ENCODE assay signal across 16 cellular contexts in genomic region chr16:83624436-83625120, GRCh38.
"Had no signal": no experiment of that assay in that cellular context is flagged by ENCODE, and none has a peak within 500 bp of the region (broad histone marks: within the 10 kb centered on the region; RNA-seq: fewer than 3 reads in every experiment).

No MANE protein-coding gene starts in this region.

- H3K27me3 ChIP-seq: body of pancreas, neutrophil, thyroid gland had no signal

- H3K9me3 ChIP-seq: body of pancreas, neutrophil, thyroid gland had no signal

- H3K4me1 ChIP-seq: body of pancreas, parathyroid adenoma, thyroid gland had no signal

- H3K9me3 Mint-ChIP-seq: activated naive CD4-positive, alpha-beta T cell treated with anti-CD3 and anti-CD28 coated beads for 36 hours; activated T-cell treated with anti-CD3 and anti-CD28 coated beads, Interleukin-2, amount 50 U/mL, for 4 hours; effector memory CD8-positive, alpha-beta T cell; natural killer cell had no signal

- H3K4me3 ChIP-seq: body of pancreas, lung, thyroid gland had no signal

- H3K36me3 ChIP-seq: neutrophil, thyroid gland had no signal

- H3K4me1 Mint-ChIP-seq: activated CD4-positive, alpha-beta memory T cell treated with anti-CD3 and anti-CD28 coated beads, Interleukin-2, amount 10 ng/mL, durations not matched to agents 7 days and 5 days; natural killer cell had no signal

- ATAC-seq: activated T-cell treated with anti-CD3 and anti-CD28 coated beads, Interleukin-2, amount 50 U/mL, for 4 hours; body of pancreas; effector memory CD8-positive, alpha-beta T cell; left lobe of liver; natural killer cell had no signal

- DNase-seq: activated CD4-positive, alpha-beta memory T cell treated with anti-CD3 and anti-CD28 coated beads, Interleukin-2, amount 10 ng/mL, durations not matched to agents 7 days and 5 days; activated CD4-positive, alpha-beta T cell treated with anti-CD3 and anti-CD28 coated beads for 48 hours; activated CD4-positive, CD25-positive, alpha-beta regulatory T cell; activated naive CD4-positive, alpha-beta T cell treated with anti-CD3 and anti-CD28 coated beads for 36 hours; activated T-cell treated with anti-CD3 and anti-CD28 coated beads, Interleukin-2, amount 50 U/mL, for 4 hours; body of pancreas; dermis blood vessel endothelial cell; effector memory CD8-positive, alpha-beta T cell; natural killer cell; stimulated activated naive CD4-positive, alpha-beta T cell; thyroid gland had no signal

- H3K4me3 Mint-ChIP-seq: activated CD4-positive, alpha-beta memory T cell treated with anti-CD3 and anti-CD28 coated beads, Interleukin-2, amount 10 ng/mL, durations not matched to agents 7 days and 5 days; activated naive CD4-positive, alpha-beta T cell treated with anti-CD3 and anti-CD28 coated beads for 36 hours; activated T-cell treated with anti-CD3 and anti-CD28 coated beads, Interleukin-2, amount 50 U/mL, for 4 hours; effector memory CD8-positive, alpha-beta T cell; natural killer cell had no signal

- H3K27ac ChIP-seq: body of pancreas, neutrophil, parathyroid adenoma, thyroid gland had no signal

- H3K27ac Mint-ChIP-seq: activated CD4-positive, alpha-beta memory T cell treated with anti-CD3 and anti-CD28 coated beads, Interleukin-2, amount 10 ng/mL, durations not matched to agents 7 days and 5 days; activated naive CD4-positive, alpha-beta T cell treated with anti-CD3 and anti-CD28 coated beads for 36 hours; effector memory CD8-positive, alpha-beta T cell; natural killer cell had no signal

- H3K9ac ChIP-seq: parathyroid adenoma had no signal

- H3K36me3 Mint-ChIP-seq: natural killer cell had no signal

- FAIRE-seq: islet of Langerhans had no signal

- H3K27me3 Mint-ChIP-seq: activated CD4-positive, alpha-beta memory T cell treated with anti-CD3 and anti-CD28 coated beads, Interleukin-2, amount 10 ng/mL, durations not matched to agents 7 days and 5 days had no signal
